ENCODE assay signal across 14 cellular contexts in the genomic region with DNA sequence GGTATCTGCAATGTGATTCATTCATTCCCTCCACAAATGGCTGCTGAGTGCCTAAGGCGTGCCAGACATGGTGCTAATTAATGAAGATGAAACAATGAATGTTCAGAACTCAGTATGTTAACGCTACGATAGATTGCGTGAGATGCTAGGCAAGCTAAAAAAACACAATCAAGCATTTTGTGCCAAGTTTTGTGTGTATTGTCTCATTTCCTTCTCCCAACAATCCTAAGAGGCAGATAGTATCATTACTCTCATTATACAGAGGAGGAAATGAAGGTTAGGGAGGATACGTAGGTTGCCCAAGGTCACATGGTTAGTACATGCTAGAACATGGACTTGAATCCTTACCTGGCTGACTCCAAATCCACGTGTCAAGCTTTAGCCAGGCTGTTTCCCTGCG.
DNase-seq lines count a peak whose midpoint lies in the region; ATAC-seq, FAIRE-seq and TF ChIP-seq lines count a peak whose summit lies in the region.
"Had no signal": no experiment of that assay in that cellular context is flagged by ENCODE, and none has a peak within 500 bp of the region (broad histone marks: within the 10 kb centered on the region; RNA-seq: fewer than 3 reads in every experiment).

No MANE protein-coding gene starts in this region.

- 62 to 65% methylated on average over 7 of the region's 7 CpGs for WGBS in heart right ventricle, 2 donors

- no peaks in the 10 kb centered on the region for H3K27me3 ChIP-seq in heart right ventricle
- no peaks in the 10 kb centered on the region for H3K27me3 ChIP-seq in bronchial epithelial cell (ENCODE audit: control insufficient read depth, insufficient read depth, low read length)
- no peaks in the 10 kb centered on the region for H3K27me3 ChIP-seq in gastrocnemius medialis

- no peak overlapping the region for H3K4me3 ChIP-seq in heart right ventricle
- H3K4me3 ChIP-seq in bronchial epithelial cell (ENCODE audit: low read depth, low read length): no peak overlapping the region
- no peak overlapping the region for H3K4me3 ChIP-seq in gastrocnemius medialis
- H3K4me3 ChIP-seq: GM12878, HAP-1 had no signal

- TF ChIP-seq CTCF in heart right ventricle (IDR thresholded peaks at IDR 0.05) (no peak), bronchial epithelial cell (IDR thresholded peaks at IDR 0.05; ENCODE audit: insufficient read depth, low read length, severe bottlenecking) (no peak), gastrocnemius medialis (IDR thresholded peaks at IDR 0.05 in 4 of 5, conservative IDR thresholded peaks at IDR 0.05 in 1 of 5) (no peak)

- ATAC-seq in heart right ventricle: peak in 6 of 8 donors; percentile 58 to 87 (median 78)
- ATAC-seq in Right ventricle myocardium superior (ENCODE audit: poor library complexity): no peak
- peak; percentile 46 to 63 for ATAC-seq in gastrocnemius medialis
- ATAC-seq: GM12878 had no signal

- H3K36me3 ChIP-seq in heart right ventricle (no peaks in the 10 kb centered on the region), bronchial epithelial cell (ENCODE audit: control insufficient read depth, insufficient read depth, low read length) (no peaks in the 10 kb centered on the region), gastrocnemius medialis (no peaks in the 10 kb centered on the region)
- H3K36me3 ChIP-seq: HAP-1 had no signal

- FAIRE-seq in bronchial epithelial cell (lab: Jason Lieb, UNC): no peak
- FAIRE-seq: A204.1, GM12878, GM18507 had no signal

- TF ChIP-seq POLR2A in gastrocnemius medialis (IDR thresholded peaks at IDR 0.05): no peak

- in situ Hi-C loops in gastrocnemius medialis (cut with MboI; ENCODE audit: low sequenced_read_pairs in 4 of 4): no loop called here

- no peaks in the 10 kb centered on the region for H3K9me3 ChIP-seq in heart right ventricle
- H3K9me3 ChIP-seq in gastrocnemius medialis: no peaks in the 10 kb centered on the region
- H3K9me3 ChIP-seq: HAP-1 had no signal

- intact Hi-C loops in heart right ventricle (cut with DNase I) (no loop called here), Right ventricle myocardium superior (cut with DNase I) (no loop called here), gastrocnemius medialis (cut with DNase I; ENCODE audit: low total_unique reads) (no loop called here)

- H3K27ac ChIP-seq in heart right ventricle (no peak overlapping the region), epithelial cell of prostate (no peak overlapping the region), gastrocnemius medialis (no peak overlapping the region)

- H3K4me1 ChIP-seq in heart right ventricle (no peaks in the 10 kb centered on the region), gastrocnemius medialis (no peaks in the 10 kb centered on the region)
- H3K4me1 ChIP-seq: HAP-1 had no signal

- DNase-seq in heart right ventricle: no peak
- no peak for DNase-seq in Right ventricle myocardium superior
- peak; percentile 30 for DNase-seq in bronchial epithelial cell (ENCODE audit: low read depth)
- peak; percentile 2 for DNase-seq in epithelial cell of prostate (ENCODE audit: low read depth, low spot score)
- DNase-seq in gastrocnemius medialis: no peak
- no peak for DNase-seq in NCI-H524 (lab: John Stamatoyannopoulos, UW)
- DNase-seq in dedifferentiated amniotic fluid mesenchymal stem cell (ENCODE audit: extremely low spot score): no peak
- DNase-seq: C1 segment of cervical spinal cord; CD4-positive, alpha-beta memory T cell; DMS79 had no signal

Comparison
In these comparisons a context has a peak if more than half of its experiments do, and no peak if none do; other contexts are left out.
1. DNase-seq: peak in bronchial epithelial cell (single experiment) and epithelial cell of prostate (single experiment); none in heart right ventricle (0 of 2), Right ventricle myocardium superior (single experiment), gastrocnemius medialis (0 of 2), NCI-H524 (0 of 2) and dedifferentiated amniotic fluid mesenchymal stem cell (single experiment).